23 cellular contexts compared by ENCODE assay signal in genomic region chr7:66211429-66211828, GRCh38. TPM values are rescaled to one million over a fixed set of nuclear protein-coding genes. Genes with fewer than 3 reads are reported as not detected.
DNase-seq lines count a peak whose midpoint lies in the region; ATAC-seq, FAIRE-seq and TF ChIP-seq lines count a peak whose summit lies in the region.
"Had no signal": no experiment of that assay in that cellular context is flagged by ENCODE, and none has a peak within 500 bp of the region (broad histone marks: within the 10 kb centered on the region; RNA-seq: fewer than 3 reads in every experiment).

No MANE protein-coding gene starts in this region.

- no peak overlapping the region for H3K9ac ChIP-seq in KMS-11

- no peak for FAIRE-seq in H54 (lab: Jason Lieb, UNC)
- FAIRE-seq: frontal cortex had no signal

- no peaks in the 10 kb centered on the region for H3K27me3 ChIP-seq in KMS-11 (ENCODE audit: insufficient read depth, low read depth)
- H3K27me3 ChIP-seq: BE2C, colonic mucosa had no signal

- no peaks in the 10 kb centered on the region; the same call in 1 of the 2 replicates for H3K36me3 ChIP-seq in KMS-11 (ENCODE audit: insufficient read depth)
- H3K36me3 ChIP-seq: BE2C, colonic mucosa had no signal

- H3K4me1 ChIP-seq in KMS-11 (ENCODE audit: low read depth, poor library complexity, severe bottlenecking): peaks cover 87% of the 10 kb centered on the region
- H3K4me1 ChIP-seq: colonic mucosa had no signal

- ATAC-seq in sciatic nerve: no peak
- ATAC-seq: left colon, WTC11 had no signal

- intact Hi-C loops in sciatic nerve (cut with DNase I): no loop called here

- no peak overlapping the region for H3K4me3 ChIP-seq in AG10803 (ENCODE audit: low read length)
- no peak overlapping the region for H3K4me3 ChIP-seq in KMS-11 (IDR thresholded peaks at IDR 0.05; ENCODE audit: insufficient read depth, low read depth, low read length)
- H3K4me3 ChIP-seq: colonic mucosa had no signal

- no peak for TF ChIP-seq CTCF in AG10803 (conservative IDR thresholded peaks at IDR 0.05; ENCODE audit: low read length)
- no peak for TF ChIP-seq CTCF in KMS-11 (conservative IDR thresholded peaks at IDR 0.05; ENCODE audit: low read depth, low read length)

- peak overlapping the region; percentile 77; the same call in 1 of the 2 replicates for H3K27ac ChIP-seq in KMS-11
- H3K27ac ChIP-seq: colonic mucosa had no signal

- H3K79me2 ChIP-seq in KMS-11 (ENCODE audit: insufficient read depth, low read depth): peaks cover 74% of the 10 kb centered on the region

- no peaks in the 10 kb centered on the region for H4K20me1 ChIP-seq in KMS-11 (ENCODE audit: insufficient read depth)

- TF ChIP-seq POLR2A in H54 (IDR thresholded peaks at IDR 0.05; ENCODE audit: low read depth, low read length): no peak

- DNase-seq in AG10803 (ENCODE audit: low read depth) (peak; percentile 53), fibroblast of gingiva (ENCODE audit: low read depth) (peak; percentile 64), sciatic nerve (ENCODE audit: low spot score) (peak; percentile 26), H54 (ENCODE audit: insufficient read length, low spot score) (no peak), H4 (ENCODE audit: low spot score) (no peak), C1 segment of cervical spinal cord (lab: John Stamatoyannopoulos, UW) (no peak), NCI-H345 treated with DMSO at 0.1 percent for 48 hours (lab: John Stamatoyannopoulos, UW; ENCODE audit: unreplicated experiment) (no peak)
- DNase-seq: activated CD4-positive, alpha-beta memory T cell treated with anti-CD3 and anti-CD28 coated beads for 36 hours; activated naive CD4-positive, alpha-beta T cell treated with Interleukin-2 at 50 U/mL for 16 hours; activated T-cell treated with anti-CD3 and anti-CD28 coated beads, Interleukin-2, amount 50 U/mL, for 1 hour; BE2C; colonic mucosa; endodermal cell; left colon; MM.1S; NCI-H1694; NCI-H774; SIG-M5; stimulated activated CD4-positive, alpha-beta T cell treated with anti-CD3 and anti-CD28 coated beads, Interleukin-15, amount 100 ng/mL, for 24 hours; T-helper 2 cell had no signal

- peak overlapping the region; percentile 98; the same call in 1 of the 2 replicates for H3K4me2 ChIP-seq in KMS-11

- H2AFZ ChIP-seq in KMS-11 (ENCODE audit: low read depth): no peak overlapping the region

RNA-seq across cellular contexts. Expression of gene TPST1, which starts 6.3 kb away (rescaled TPM):
- 29.0 TPM for total RNA-seq in sciatic nerve
- 86.2 and 93.2 TPM in 2 replicates for total RNA-seq in H4 (2014; rRNA removed; shearing (Covaris generic))

Comparison
In these comparisons a context has a peak if more than half of its experiments do, and no peak if none do; other contexts are left out.
1. DNase-seq: peak in AG10803 (single experiment), fibroblast of gingiva (single experiment) and sciatic nerve (single experiment); none in H54 (single experiment), H4 (single experiment), C1 segment of cervical spinal cord (0 of 14) and NCI-H345 treated with DMSO at 0.1 percent for 48 hours (single experiment).